ENCODE assay signal across 1 cellular context in the genomic region with DNA sequence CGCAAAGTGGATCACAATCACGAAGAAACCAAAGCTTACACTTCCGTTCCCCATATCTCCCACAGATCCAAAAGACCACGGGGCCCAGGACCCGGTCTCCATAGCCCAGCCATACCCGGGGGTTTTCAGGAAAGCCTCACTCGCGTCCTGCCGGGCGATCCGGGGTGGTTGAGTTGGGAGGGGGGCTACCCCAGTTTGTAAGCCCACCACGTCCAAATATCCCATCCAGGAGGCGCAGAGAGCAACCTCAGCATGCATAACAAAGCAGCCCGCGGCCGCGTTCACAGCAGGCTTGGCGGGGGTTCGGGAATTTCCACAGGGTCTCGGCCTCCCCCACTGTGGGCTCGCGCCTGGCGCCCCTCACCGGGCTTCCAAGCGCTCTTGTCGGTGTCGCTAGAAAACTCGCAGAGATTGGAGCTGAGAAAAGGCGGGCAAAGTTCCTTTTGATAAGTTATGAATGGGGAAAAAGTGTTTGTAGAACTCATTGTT.
TF ChIP-seq lines count a peak whose summit lies in the region.

No MANE protein-coding gene starts in this region.

TF ChIP-seq in HepG2, 621 proteins besides CTCF, POLR2A, EP300 and RAD21 (continued from another document and continues in another):
- TF ChIP-seq, protein P1, sequence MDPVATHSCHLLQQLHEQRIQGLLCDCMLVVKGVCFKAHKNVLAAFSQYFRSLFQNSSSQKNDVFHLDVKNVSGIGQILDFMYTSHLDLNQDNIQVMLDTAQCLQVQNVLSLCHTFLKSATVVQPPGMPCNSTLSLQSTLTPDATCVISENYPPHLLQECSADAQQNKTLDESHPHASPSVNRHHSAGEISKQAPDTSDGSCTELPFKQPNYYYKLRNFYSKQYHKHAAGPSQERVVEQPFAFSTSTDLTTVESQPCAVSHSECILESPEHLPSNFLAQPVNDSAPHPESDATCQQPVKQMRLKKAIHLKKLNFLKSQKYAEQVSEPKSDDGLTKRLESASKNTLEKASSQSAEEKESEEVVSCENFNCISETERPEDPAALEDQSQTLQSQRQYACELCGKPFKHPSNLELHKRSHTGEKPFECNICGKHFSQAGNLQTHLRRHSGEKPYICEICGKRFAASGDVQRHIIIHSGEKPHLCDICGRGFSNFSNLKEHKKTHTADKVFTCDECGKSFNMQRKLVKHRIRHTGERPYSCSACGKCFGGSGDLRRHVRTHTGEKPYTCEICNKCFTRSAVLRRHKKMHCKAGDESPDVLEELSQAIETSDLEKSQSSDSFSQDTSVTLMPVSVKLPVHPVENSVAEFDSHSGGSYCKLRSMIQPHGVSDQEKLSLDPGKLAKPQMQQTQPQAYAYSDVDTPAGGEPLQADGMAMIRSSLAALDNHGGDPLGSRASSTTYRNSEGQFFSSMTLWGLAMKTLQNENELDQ (CRISPR knock-in tag; IDR thresholded peaks at IDR 0.05; ENCODE audit: borderline replicate concordance) = no peak
- TF ChIP-seq, protein P2, sequence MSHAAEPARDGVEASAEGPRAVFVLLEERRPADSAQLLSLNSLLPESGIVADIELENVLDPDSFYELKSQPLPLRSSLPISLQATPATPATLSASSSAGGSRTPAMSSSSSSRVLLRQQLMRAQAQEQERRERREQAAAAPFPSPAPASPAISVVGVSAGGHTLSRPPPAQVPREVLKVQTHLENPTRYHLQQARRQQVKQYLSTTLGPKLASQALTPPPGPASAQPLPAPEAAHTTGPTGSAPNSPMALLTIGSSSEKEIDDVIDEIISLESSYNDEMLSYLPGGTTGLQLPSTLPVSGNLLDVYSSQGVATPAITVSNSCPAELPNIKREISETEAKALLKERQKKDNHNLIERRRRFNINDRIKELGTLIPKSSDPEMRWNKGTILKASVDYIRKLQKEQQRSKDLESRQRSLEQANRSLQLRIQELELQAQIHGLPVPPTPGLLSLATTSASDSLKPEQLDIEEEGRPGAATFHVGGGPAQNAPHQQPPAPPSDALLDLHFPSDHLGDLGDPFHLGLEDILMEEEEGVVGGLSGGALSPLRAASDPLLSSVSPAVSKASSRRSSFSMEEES (CRISPR knock-in tag; IDR thresholded peaks at IDR 0.05) = no peak
- TF ChIP-seq KLF16 (CRISPR knock-in tag; IDR thresholded peaks at IDR 0.05) = no peak
- TF ChIP-seq ELF4 (CRISPR knock-in tag; IDR thresholded peaks at IDR 0.05; ENCODE audit: borderline replicate concordance) = peak; percentile 41; the same call in 1 of the 2 replicates
- TF ChIP-seq ZNF232 (CRISPR knock-in tag; IDR thresholded peaks at IDR 0.05; ENCODE audit: borderline replicate concordance) = no peak
- TF ChIP-seq ZNF34 (CRISPR knock-in tag; IDR thresholded peaks at IDR 0.05; ENCODE audit: borderline replicate concordance) = no peak
- TF ChIP-seq U2AF1 (optimal IDR thresholded peaks at IDR 0.05; ENCODE audit: low read depth, low read length) = no peak
- TF ChIP-seq, protein P3, sequence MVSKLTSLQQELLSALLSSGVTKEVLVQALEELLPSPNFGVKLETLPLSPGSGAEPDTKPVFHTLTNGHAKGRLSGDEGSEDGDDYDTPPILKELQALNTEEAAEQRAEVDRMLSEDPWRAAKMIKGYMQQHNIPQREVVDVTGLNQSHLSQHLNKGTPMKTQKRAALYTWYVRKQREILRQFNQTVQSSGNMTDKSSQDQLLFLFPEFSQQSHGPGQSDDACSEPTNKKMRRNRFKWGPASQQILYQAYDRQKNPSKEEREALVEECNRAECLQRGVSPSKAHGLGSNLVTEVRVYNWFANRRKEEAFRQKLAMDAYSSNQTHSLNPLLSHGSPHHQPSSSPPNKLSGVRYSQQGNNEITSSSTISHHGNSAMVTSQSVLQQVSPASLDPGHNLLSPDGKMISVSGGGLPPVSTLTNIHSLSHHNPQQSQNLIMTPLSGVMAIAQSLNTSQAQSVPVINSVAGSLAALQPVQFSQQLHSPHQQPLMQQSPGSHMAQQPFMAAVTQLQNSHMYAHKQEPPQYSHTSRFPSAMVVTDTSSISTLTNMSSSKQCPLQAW (CRISPR knock-in tag; IDR thresholded peaks at IDR 0.05) = peak; percentile 45; the same call in 1 of the 2 replicates
- no peak for TF ChIP-seq ARNTL (CRISPR knock-in tag; IDR thresholded peaks at IDR 0.05)
- 0 out of 2 replicates have a peak, but pooled peaks have one; percentile 35 for TF ChIP-seq KDM5A (IDR thresholded peaks at IDR 0.05; ENCODE audit: borderline replicate concordance, low read length)
- no peak for TF ChIP-seq ZNF224 (CRISPR knock-in tag; IDR thresholded peaks at IDR 0.05)
- no peak for TF ChIP-seq ZNF207 (IDR thresholded peaks at IDR 0.05; ENCODE audit: borderline replicate concordance)
- no peak for TF ChIP-seq MTA1 (CRISPR knock-in tag; IDR thresholded peaks at IDR 0.05; ENCODE audit: borderline replicate concordance)
- no peak for TF ChIP-seq KLF13 (CRISPR knock-in tag; IDR thresholded peaks at IDR 0.05)
- TF ChIP-seq SNAI1 (CRISPR knock-in tag; IDR thresholded peaks at IDR 0.05; ENCODE audit: borderline replicate concordance) = no peak
- TF ChIP-seq CEBPG (CRISPR knock-in tag; IDR thresholded peaks at IDR 0.05) = no peak
- no peak for TF ChIP-seq SKI (IDR thresholded peaks at IDR 0.05; ENCODE audit: partially characterized antibody)
- no peak for TF ChIP-seq CENPX (CRISPR knock-in tag; IDR thresholded peaks at IDR 0.05)
- TF ChIP-seq JUND (CRISPR knock-in tag; IDR thresholded peaks at IDR 0.05) = no peak
- 0 out of 2 replicates have a peak, but pooled peaks have one; percentile 13 for TF ChIP-seq SIN3A (IDR thresholded peaks at IDR 0.05; ENCODE audit: borderline replicate concordance, low read depth, low read length)
- TF ChIP-seq AGO2 (optimal IDR thresholded peaks at IDR 0.05; ENCODE audit: low read depth, low read length) = peak; percentile 76
- TF ChIP-seq ZNF333 (CRISPR knock-in tag; IDR thresholded peaks at IDR 0.05; ENCODE audit: borderline replicate concordance) = no peak
- TF ChIP-seq ZNF670 (CRISPR knock-in tag; IDR thresholded peaks at IDR 0.05; ENCODE audit: borderline replicate concordance) = no peak
- TF ChIP-seq, protein P4, sequence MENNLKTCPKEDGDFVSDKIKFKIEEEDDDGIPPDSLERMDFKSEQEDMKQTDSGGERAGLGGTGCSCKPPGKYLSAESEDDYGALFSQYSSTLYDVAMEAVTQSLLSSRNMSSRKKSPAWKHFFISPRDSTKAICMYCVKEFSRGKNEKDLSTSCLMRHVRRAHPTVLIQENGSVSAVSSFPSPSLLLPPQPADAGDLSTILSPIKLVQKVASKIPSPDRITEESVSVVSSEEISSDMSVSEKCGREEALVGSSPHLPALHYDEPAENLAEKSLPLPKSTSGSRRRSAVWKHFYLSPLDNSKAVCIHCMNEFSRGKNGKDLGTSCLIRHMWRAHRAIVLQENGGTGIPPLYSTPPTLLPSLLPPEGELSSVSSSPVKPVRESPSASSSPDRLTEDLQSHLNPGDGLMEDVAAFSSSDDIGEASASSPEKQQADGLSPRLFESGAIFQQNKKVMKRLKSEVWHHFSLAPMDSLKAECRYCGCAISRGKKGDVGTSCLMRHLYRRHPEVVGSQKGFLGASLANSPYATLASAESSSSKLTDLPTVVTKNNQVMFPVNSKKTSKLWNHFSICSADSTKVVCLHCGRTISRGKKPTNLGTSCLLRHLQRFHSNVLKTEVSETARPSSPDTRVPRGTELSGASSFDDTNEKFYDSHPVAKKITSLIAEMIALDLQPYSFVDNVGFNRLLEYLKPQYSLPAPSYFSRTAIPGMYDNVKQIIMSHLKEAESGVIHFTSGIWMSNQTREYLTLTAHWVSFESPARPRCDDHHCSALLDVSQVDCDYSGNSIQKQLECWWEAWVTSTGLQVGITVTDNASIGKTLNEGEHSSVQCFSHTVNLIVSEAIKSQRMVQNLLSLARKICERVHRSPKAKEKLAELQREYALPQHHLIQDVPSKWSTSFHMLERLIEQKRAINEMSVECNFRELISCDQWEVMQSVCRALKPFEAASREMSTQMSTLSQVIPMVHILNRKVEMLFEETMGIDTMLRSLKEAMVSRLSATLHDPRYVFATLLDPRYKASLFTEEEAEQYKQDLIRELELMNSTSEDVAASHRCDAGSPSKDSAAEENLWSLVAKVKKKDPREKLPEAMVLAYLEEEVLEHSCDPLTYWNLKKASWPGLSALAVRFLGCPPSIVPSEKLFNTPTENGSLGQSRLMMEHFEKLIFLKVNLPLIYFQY (CRISPR knock-in tag; IDR thresholded peaks at IDR 0.05; ENCODE audit: borderline replicate concordance) = no peak
- TF ChIP-seq ZNF841 (CRISPR knock-in tag; IDR thresholded peaks at IDR 0.05; ENCODE audit: borderline replicate concordance) = no peak
- TF ChIP-seq, protein P5, sequence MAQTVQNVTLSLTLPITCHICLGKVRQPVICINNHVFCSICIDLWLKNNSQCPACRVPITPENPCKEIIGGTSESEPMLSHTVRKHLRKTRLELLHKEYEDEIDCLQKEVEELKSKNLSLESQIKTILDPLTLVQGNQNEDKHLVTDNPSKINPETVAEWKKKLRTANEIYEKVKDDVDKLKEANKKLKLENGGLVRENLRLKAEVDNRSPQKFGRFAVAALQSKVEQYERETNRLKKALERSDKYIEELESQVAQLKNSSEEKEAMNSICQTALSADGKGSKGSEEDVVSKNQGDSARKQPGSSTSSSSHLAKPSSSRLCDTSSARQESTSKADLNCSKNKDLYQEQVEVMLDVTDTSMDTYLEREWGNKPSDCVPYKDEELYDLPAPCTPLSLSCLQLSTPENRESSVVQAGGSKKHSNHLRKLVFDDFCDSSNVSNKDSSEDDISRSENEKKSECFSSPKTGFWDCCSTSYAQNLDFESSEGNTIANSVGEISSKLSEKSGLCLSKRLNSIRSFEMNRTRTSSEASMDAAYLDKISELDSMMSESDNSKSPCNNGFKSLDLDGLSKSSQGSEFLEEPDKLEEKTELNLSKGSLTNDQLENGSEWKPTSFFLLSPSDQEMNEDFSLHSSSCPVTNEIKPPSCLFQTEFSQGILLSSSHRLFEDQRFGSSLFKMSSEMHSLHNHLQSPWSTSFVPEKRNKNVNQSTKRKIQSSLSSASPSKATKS (CRISPR knock-in tag; IDR thresholded peaks at IDR 0.05) = no peak
- TF ChIP-seq KDM2A (CRISPR knock-in tag; IDR thresholded peaks at IDR 0.05; ENCODE audit: borderline replicate concordance, low read depth) = peak; percentile 66; the same call in 1 of the 2 replicates
- TF ChIP-seq MAFF (IDR thresholded peaks at IDR 0.05; ENCODE audit: low read depth, low read length) = no peak
- TF ChIP-seq, protein P6, sequence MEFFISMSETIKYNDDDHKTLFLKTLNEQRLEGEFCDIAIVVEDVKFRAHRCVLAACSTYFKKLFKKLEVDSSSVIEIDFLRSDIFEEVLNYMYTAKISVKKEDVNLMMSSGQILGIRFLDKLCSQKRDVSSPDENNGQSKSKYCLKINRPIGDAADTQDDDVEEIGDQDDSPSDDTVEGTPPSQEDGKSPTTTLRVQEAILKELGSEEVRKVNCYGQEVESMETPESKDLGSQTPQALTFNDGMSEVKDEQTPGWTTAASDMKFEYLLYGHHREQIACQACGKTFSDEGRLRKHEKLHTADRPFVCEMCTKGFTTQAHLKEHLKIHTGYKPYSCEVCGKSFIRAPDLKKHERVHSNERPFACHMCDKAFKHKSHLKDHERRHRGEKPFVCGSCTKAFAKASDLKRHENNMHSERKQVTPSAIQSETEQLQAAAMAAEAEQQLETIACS (CRISPR knock-in tag; IDR thresholded peaks at IDR 0.05) = no peak
- no peak for TF ChIP-seq KLF6 (CRISPR knock-in tag; IDR thresholded peaks at IDR 0.05)
- TF ChIP-seq, protein P7, sequence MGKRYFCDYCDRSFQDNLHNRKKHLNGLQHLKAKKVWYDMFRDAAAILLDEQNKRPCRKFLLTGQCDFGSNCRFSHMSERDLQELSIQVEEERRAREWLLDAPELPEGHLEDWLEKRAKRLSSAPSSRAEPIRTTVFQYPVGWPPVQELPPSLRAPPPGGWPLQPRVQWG (CRISPR knock-in tag; IDR thresholded peaks at IDR 0.05; ENCODE audit: borderline replicate concordance, low read depth) = no peak
- no peak for TF ChIP-seq ZNF431 (CRISPR knock-in tag; IDR thresholded peaks at IDR 0.05; ENCODE audit: borderline replicate concordance, low read depth)
- peak; percentile 55; the same call in 1 of the 2 replicates for TF ChIP-seq HDAC1 (CRISPR knock-in tag; IDR thresholded peaks at IDR 0.05)
- peak; percentile 77; the same call in 1 of the 2 replicates for TF ChIP-seq ZNF234 (CRISPR knock-in tag; conservative IDR thresholded peaks at IDR 0.05)
- no peak for TF ChIP-seq NR2F1 (CRISPR knock-in tag; IDR thresholded peaks at IDR 0.05)
- peak; percentile 73; the same call in 1 of the 2 replicates for TF ChIP-seq KMT2B (CRISPR knock-in tag; IDR thresholded peaks at IDR 0.05)
- TF ChIP-seq ZNF782 (CRISPR knock-in tag; IDR thresholded peaks at IDR 0.05; ENCODE audit: borderline replicate concordance) = no peak
- TF ChIP-seq ZBTB3 (CRISPR knock-in tag; IDR thresholded peaks at IDR 0.05; ENCODE audit: borderline replicate concordance, low read depth) = 0 out of 2 replicates have a peak, but pooled peaks have one; percentile 25
- no peak for TF ChIP-seq ZNF292 (CRISPR knock-in tag; IDR thresholded peaks at IDR 0.05; ENCODE audit: borderline replicate concordance, low read depth)
- TF ChIP-seq NFIB (CRISPR knock-in tag; IDR thresholded peaks at IDR 0.05; ENCODE audit: borderline replicate concordance) = no peak
- 0 out of 2 replicates have a peak, but pooled peaks have one; percentile 37 for TF ChIP-seq CAMTA2 (CRISPR knock-in tag; IDR thresholded peaks at IDR 0.05; ENCODE audit: borderline replicate concordance)
- no peak for TF ChIP-seq ZNF746 (CRISPR knock-in tag; IDR thresholded peaks at IDR 0.05)
- TF ChIP-seq, protein P8, sequence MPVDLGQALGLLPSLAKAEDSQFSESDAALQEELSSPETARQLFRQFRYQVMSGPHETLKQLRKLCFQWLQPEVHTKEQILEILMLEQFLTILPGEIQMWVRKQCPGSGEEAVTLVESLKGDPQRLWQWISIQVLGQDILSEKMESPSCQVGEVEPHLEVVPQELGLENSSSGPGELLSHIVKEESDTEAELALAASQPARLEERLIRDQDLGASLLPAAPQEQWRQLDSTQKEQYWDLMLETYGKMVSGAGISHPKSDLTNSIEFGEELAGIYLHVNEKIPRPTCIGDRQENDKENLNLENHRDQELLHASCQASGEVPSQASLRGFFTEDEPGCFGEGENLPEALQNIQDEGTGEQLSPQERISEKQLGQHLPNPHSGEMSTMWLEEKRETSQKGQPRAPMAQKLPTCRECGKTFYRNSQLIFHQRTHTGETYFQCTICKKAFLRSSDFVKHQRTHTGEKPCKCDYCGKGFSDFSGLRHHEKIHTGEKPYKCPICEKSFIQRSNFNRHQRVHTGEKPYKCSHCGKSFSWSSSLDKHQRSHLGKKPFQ (CRISPR knock-in tag; IDR thresholded peaks at IDR 0.05; ENCODE audit: insufficient replicate concordance) = no peak
- TF ChIP-seq U2AF2 (IDR thresholded peaks at IDR 0.05; ENCODE audit: low read depth, low read length) = no peak
- no peak for TF ChIP-seq ZNF703 (CRISPR knock-in tag; IDR thresholded peaks at IDR 0.05; ENCODE audit: borderline replicate concordance)
- TF ChIP-seq GFI1 (CRISPR knock-in tag; IDR thresholded peaks at IDR 0.05; ENCODE audit: borderline replicate concordance) = peak; percentile 78
- no peak for TF ChIP-seq ATRX (CRISPR knock-in tag; IDR thresholded peaks at IDR 0.05; ENCODE audit: borderline replicate concordance)
- TF ChIP-seq, protein P9, sequence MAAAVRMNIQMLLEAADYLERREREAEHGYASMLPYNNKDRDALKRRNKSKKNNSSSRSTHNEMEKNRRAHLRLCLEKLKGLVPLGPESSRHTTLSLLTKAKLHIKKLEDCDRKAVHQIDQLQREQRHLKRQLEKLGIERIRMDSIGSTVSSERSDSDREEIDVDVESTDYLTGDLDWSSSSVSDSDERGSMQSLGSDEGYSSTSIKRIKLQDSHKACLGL (CRISPR knock-in tag; IDR thresholded peaks at IDR 0.05) = peak; percentile 40
